24 cellular contexts compared by ENCODE assay signal in the genomic region with DNA sequence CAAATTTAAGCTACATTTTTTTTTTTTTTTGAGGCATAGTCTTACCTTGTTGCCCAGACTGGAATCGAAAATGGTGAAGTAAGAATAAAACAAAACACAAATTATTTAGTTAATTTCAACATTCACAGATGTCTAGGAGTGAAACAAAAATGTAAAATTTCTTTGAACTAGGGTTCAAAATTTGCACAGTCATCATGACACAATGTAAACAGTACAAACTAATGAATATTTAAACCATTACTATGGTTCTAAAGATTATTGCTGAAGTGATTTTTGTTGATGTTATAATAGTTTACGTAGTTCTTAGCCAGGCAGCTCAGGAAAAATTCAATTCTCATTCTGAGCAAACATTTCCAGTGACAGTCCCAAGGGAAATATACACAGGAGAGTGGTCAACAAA.
"Had no signal": no experiment of that assay in that cellular context is flagged by ENCODE, and none has a peak within 500 bp of the region (broad histone marks: within the 10 kb centered on the region; RNA-seq: fewer than 3 reads in every experiment).

No MANE protein-coding gene starts in this region.

- FAIRE-seq: colon, endothelial cell of umbilical vein, islet of Langerhans, keratinocyte had no signal

- DNase-seq: dermis blood vessel endothelial cell; dorsolateral prefrontal cortex; effector CD4-positive, alpha-beta T cell; effector memory CD4-positive, alpha-beta T cell; foreskin fibroblast; foreskin melanocyte; gastrocnemius medialis; glutamatergic neuron; head of caudate nucleus; heart right ventricle; hippocampal formation; left cardiac atrium; left lung; left ventricle myocardium superior; lower lobe of right lung; mesenchymal stem cell; mucosa of descending colon; naive B cell had no signal

- ATAC-seq: gastrocnemius medialis, heart right ventricle, left cardiac atrium, left lung, left ventricle myocardium superior, lower lobe of right lung, mucosa of descending colon had no signal

- H3K27ac ChIP-seq: coronary artery, dorsolateral prefrontal cortex, esophagus muscularis mucosa, gastrocnemius medialis, heart right ventricle, left lung, lower lobe of right lung had no signal

- H3K9me3 ChIP-seq: esophagus muscularis mucosa, gastrocnemius medialis, lower lobe of right lung had no signal

- H3K4me1 ChIP-seq: esophagus muscularis mucosa, gastrocnemius medialis, heart right ventricle, left lung, lower lobe of right lung had no signal

- H3K36me3 ChIP-seq: esophagus muscularis mucosa, gastrocnemius medialis, heart right ventricle, left lung, lower lobe of right lung had no signal

- H3K4me3 ChIP-seq: coronary artery, dorsolateral prefrontal cortex, esophagus muscularis mucosa, gastrocnemius medialis, heart right ventricle, left lung, lower lobe of right lung, mucosa of descending colon had no signal

- H3K27me3 ChIP-seq: dorsolateral prefrontal cortex, esophagus muscularis mucosa, gastrocnemius medialis, heart right ventricle, left lung had no signal
